2 cellular contexts compared by ENCODE assay signal in the genomic region with DNA sequence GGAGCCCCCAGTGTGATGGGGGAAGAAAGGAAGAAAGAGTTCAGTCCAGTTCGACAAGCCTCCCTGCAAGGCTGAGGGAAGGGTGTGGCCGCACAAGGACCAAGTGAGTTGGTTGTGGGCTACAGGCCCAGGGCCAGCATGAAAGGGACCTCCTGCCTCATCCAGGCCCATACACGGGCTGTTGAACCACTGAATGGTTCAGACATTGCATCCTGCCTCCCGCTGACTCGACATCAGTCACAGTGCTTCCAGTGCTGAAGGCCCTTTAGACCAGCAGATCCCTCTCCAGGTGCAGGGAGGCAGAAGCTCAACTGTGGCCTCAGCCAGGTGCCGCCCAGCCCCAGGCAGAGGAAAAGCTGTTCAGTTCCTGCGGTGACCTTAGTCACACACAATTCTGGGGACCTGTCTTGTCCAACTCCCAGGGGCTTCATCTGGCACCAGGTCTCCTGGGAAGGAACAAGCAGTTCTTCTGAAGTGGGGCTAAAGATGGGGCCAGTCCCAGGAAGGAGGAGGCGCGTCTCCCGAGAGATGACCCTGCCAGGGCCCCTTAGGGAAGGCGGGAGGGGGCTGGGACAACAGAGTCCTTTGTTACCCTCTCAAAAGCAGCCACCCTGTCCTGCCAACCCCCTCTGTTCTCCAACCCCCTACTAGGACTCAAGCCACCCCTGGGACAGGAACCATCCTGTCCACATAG.
TF ChIP-seq lines count a peak whose summit lies in the region.

No MANE protein-coding gene starts in this region.

TF ChIP-seq in GM23338, 12 proteins besides CTCF, POLR2A, EP300 and RAD21:
- TF ChIP-seq, protein P1, sequence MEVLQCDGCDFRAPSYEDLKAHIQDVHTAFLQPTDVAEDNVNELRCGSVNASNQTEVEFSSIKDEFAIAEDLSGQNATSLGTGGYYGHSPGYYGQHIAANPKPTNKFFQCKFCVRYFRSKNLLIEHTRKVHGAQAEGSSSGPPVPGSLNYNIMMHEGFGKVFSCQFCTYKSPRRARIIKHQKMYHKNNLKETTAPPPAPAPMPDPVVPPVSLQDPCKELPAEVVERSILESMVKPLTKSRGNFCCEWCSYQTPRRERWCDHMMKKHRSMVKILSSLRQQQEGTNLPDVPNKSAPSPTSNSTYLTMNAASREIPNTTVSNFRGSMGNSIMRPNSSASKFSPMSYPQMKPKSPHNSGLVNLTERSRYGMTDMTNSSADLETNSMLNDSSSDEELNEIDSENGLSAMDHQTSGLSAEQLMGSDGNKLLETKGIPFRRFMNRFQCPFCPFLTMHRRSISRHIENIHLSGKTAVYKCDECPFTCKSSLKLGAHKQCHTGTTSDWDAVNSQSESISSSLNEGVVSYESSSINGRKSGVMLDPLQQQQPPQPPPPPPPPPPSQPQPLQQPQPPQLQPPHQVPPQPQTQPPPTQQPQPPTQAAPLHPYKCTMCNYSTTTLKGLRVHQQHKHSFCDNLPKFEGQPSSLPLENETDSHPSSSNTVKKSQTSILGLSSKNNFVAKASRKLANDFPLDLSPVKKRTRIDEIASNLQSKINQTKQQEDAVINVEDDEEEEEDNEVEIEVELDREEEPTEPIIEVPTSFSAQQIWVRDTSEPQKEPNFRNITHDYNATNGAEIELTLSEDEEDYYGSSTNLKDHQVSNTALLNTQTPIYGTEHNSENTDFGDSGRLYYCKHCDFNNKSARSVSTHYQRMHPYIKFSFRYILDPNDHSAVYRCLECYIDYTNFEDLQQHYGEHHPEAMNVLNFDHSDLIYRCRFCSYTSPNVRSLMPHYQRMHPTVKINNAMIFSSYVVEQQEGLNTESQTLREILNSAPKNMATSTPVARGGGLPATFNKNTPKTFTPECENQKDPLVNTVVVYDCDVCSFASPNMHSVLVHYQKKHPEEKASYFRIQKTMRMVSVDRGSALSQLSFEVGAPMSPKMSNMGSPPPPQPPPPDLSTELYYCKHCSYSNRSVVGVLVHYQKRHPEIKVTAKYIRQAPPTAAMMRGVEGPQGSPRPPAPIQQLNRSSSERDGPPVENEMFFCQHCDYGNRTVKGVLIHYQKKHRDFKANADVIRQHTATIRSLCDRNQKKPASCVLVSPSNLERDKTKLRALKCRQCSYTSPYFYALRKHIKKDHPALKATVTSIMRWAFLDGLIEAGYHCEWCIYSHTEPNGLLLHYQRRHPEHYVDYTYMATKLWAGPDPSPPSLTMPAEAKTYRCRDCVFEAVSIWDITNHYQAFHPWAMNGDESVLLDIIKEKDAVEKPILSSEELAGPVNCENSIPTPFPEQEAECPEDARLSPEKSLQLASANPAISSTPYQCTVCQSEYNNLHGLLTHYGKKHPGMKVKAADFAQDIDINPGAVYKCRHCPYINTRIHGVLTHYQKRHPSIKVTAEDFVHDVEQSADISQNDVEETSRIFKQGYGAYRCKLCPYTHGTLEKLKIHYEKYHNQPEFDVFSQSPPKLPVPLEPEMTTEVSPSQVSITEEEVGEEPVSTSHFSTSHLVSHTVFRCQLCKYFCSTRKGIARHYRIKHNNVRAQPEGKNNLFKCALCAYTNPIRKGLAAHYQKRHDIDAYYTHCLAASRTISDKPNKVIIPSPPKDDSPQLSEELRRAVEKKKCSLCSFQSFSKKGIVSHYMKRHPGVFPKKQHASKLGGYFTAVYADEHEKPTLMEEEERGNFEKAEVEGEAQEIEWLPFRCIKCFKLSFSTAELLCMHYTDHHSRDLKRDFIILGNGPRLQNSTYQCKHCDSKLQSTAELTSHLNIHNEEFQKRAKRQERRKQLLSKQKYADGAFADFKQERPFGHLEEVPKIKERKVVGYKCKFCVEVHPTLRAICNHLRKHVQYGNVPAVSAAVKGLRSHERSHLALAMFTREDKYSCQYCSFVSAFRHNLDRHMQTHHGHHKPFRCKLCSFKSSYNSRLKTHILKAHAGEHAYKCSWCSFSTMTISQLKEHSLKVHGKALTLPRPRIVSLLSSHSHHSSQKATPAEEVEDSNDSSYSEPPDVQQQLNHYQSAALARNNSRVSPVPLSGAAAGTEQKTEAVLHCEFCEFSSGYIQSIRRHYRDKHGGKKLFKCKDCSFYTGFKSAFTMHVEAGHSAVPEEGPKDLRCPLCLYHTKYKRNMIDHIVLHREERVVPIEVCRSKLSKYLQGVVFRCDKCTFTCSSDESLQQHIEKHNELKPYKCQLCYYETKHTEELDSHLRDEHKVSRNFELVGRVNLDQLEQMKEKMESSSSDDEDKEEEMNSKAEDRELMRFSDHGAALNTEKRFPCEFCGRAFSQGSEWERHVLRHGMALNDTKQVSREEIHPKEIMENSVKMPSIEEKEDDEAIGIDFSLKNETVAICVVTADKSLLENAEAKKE (CRISPR knock-in tag; IDR thresholded peaks at IDR 0.05), result no peak
- no peak for TF ChIP-seq EZH2 (IDR thresholded peaks at IDR 0.05; ENCODE audit: low read depth, unreplicated experiment)
- no peak for TF ChIP-seq ZNF114 (CRISPR knock-in tag; IDR thresholded peaks at IDR 0.05)
- TF ChIP-seq, protein P2, sequence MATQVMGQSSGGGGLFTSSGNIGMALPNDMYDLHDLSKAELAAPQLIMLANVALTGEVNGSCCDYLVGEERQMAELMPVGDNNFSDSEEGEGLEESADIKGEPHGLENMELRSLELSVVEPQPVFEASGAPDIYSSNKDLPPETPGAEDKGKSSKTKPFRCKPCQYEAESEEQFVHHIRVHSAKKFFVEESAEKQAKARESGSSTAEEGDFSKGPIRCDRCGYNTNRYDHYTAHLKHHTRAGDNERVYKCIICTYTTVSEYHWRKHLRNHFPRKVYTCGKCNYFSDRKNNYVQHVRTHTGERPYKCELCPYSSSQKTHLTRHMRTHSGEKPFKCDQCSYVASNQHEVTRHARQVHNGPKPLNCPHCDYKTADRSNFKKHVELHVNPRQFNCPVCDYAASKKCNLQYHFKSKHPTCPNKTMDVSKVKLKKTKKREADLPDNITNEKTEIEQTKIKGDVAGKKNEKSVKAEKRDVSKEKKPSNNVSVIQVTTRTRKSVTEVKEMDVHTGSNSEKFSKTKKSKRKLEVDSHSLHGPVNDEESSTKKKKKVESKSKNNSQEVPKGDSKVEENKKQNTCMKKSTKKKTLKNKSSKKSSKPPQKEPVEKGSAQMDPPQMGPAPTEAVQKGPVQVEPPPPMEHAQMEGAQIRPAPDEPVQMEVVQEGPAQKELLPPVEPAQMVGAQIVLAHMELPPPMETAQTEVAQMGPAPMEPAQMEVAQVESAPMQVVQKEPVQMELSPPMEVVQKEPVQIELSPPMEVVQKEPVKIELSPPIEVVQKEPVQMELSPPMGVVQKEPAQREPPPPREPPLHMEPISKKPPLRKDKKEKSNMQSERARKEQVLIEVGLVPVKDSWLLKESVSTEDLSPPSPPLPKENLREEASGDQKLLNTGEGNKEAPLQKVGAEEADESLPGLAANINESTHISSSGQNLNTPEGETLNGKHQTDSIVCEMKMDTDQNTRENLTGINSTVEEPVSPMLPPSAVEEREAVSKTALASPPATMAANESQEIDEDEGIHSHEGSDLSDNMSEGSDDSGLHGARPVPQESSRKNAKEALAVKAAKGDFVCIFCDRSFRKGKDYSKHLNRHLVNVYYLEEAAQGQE (IDR thresholded peaks at IDR 0.05; ENCODE audit: unreplicated experiment), result no peak

TF ChIP-seq in GM12878, 131 proteins besides CTCF, POLR2A, EP300 and RAD21:
- TF ChIP-seq HDAC2 (IDR thresholded peaks at IDR 0.05) (no peak), SIX5 (IDR thresholded peaks at IDR 0.05; ENCODE audit: low read depth, low read length, severe bottlenecking) (no peak), DPF2 (IDR thresholded peaks at IDR 0.05) (no peak), HDAC6 (IDR thresholded peaks at IDR 0.05; ENCODE audit: unreplicated experiment) (no peak), MXI1 (IDR thresholded peaks at IDR 0.05; ENCODE audit: low read depth, low read length) (no peak), ESRRA (IDR thresholded peaks at IDR 0.05; ENCODE audit: low read length) (no peak), NRF1 (conservative IDR thresholded peaks at IDR 0.05; ENCODE audit: low read depth, low read length) (no peak), TCF12 (IDR thresholded peaks at IDR 0.05; ENCODE audit: low read depth, low read length) (no peak), RFX5 (IDR thresholded peaks at IDR 0.05; ENCODE audit: low read depth, low read length) (no peak), NR2C2 (IDR thresholded peaks at IDR 0.05; ENCODE audit: borderline replicate concordance, control insufficient read depth, insufficient read length, low read depth) (no peak), SREBF1 (IDR thresholded peaks at IDR 0.05; ENCODE audit: low read length) (no peak), CHD4 (IDR thresholded peaks at IDR 0.05) (no peak), SMAD1 (IDR thresholded peaks at IDR 0.05; ENCODE audit: low read depth, partially characterized antibody) (no peak)
- TF ChIP-seq, protein P3, sequence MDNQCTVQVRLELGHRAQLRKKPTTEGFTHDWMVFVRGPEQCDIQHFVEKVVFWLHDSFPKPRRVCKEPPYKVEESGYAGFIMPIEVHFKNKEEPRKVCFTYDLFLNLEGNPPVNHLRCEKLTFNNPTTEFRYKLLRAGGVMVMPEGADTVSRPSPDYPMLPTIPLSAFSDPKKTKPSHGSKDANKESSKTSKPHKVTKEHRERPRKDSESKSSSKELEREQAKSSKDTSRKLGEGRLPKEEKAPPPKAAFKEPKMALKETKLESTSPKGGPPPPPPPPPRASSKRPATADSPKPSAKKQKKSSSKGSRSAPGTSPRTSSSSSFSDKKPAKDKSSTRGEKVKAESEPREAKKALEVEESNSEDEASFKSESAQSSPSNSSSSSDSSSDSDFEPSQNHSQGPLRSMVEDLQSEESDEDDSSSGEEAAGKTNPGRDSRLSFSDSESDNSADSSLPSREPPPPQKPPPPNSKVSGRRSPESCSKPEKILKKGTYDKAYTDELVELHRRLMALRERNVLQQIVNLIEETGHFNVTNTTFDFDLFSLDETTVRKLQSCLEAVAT (IDR thresholded peaks at IDR 0.05), result no peak
- TF ChIP-seq, protein P4, sequence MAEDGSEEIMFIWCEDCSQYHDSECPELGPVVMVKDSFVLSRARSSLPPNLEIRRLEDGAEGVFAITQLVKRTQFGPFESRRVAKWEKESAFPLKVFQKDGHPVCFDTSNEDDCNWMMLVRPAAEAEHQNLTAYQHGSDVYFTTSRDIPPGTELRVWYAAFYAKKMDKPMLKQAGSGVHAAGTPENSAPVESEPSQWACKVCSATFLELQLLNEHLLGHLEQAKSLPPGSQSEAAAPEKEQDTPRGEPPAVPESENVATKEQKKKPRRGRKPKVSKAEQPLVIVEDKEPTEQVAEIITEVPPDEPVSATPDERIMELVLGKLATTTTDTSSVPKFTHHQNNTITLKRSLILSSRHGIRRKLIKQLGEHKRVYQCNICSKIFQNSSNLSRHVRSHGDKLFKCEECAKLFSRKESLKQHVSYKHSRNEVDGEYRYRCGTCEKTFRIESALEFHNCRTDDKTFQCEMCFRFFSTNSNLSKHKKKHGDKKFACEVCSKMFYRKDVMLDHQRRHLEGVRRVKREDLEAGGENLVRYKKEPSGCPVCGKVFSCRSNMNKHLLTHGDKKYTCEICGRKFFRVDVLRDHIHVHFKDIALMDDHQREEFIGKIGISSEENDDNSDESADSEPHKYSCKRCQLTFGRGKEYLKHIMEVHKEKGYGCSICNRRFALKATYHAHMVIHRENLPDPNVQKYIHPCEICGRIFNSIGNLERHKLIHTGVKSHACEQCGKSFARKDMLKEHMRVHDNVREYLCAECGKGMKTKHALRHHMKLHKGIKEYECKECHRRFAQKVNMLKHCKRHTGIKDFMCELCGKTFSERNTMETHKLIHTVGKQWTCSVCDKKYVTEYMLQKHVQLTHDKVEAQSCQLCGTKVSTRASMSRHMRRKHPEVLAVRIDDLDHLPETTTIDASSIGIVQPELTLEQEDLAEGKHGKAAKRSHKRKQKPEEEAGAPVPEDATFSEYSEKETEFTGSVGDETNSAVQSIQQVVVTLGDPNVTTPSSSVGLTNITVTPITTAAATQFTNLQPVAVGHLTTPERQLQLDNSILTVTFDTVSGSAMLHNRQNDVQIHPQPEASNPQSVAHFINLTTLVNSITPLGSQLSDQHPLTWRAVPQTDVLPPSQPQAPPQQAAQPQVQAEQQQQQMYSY (CRISPR knock-in tag; IDR thresholded peaks at IDR 0.05), result no peak
- TF ChIP-seq, protein P5, sequence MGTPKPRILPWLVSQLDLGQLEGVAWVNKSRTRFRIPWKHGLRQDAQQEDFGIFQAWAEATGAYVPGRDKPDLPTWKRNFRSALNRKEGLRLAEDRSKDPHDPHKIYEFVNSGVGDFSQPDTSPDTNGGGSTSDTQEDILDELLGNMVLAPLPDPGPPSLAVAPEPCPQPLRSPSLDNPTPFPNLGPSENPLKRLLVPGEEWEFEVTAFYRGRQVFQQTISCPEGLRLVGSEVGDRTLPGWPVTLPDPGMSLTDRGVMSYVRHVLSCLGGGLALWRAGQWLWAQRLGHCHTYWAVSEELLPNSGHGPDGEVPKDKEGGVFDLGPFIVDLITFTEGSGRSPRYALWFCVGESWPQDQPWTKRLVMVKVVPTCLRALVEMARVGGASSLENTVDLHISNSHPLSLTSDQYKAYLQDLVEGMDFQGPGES (IDR thresholded peaks at IDR 0.05), result no peak
